In genomic region chr4:168076989-168077725, GRCh38 we compare ENCODE assay signal across 8 cellular contexts. TPM values are rescaled to one million over a fixed set of nuclear protein-coding genes. Genes with fewer than 3 reads are reported as not detected.
DNase-seq lines count a peak whose midpoint lies in the region; ATAC-seq, FAIRE-seq and TF ChIP-seq lines count a peak whose summit lies in the region.

No MANE protein-coding gene starts in this region.

- no peaks in the 10 kb centered on the region for H3K9me2 ChIP-seq in HCT116 (ENCODE audit: insufficient read depth)

- H3K27ac ChIP-seq in 22Rv1 = no peak overlapping the region
- peak overlapping the region; percentile 85 for H3K27ac ChIP-seq in HCT116 (ENCODE audit: low read depth, low read length)
- no peak overlapping the region for H3K27ac ChIP-seq in HepG2 (ENCODE audit: extremely low read length, insufficient read depth, low read length)

- in situ Hi-C loops in HepG2 (cut with HindIII; ENCODE audit: extremely low pct_ligation_motif_present, low pct_unique_long_range_greater_than_20kb) = loop anchor here (25.0 kb wide), 1 partner anchor 1065 kb away; no protein-coding TSS in a partner anchor

- H3K27me3 Mint-ChIP-seq in stimulated activated naive B cell treated with anti-CD40 and anti-IgM and Interleukin-4, amounts not matched to agents 10 μg/mL and 1 μg/mL and 100 μg/mL, for 72 hours = no peaks in the 10 kb centered on the region

- no peak overlapping the region for H3K9ac ChIP-seq in HCT116 (ENCODE audit: low read length)
- H3K9ac ChIP-seq in HepG2 (ENCODE audit: insufficient read depth, low read depth, low read length) = no peak overlapping the region

- H3K4me1 ChIP-seq in HCT116 (ENCODE audit: control insufficient read depth in 1 of 2, insufficient read depth in 2 of 2, low read length in 2 of 2) (peaks cover 7 to 21% of the 10 kb centered on the region in 2 experiments), HepG2 (ENCODE audit: insufficient read depth, low read length) (no peaks in the 10 kb centered on the region)

- H3K4me3 ChIP-seq in HCT116 (replicated peaks in 1 of 2; ENCODE audit: low read depth in 1 of 2, low read length in 2 of 2) = no peak overlapping the region
- no peak overlapping the region for H3K4me3 ChIP-seq in LNCaP clone FGC (ENCODE audit: low read depth, low read length)
- no peak overlapping the region for H3K4me3 ChIP-seq in HepG2 (replicated peaks in 1 of 3; ENCODE audit: insufficient read depth in 1 of 3, low read depth in 2 of 3, low read length in 3 of 3)

- DNase-seq in GM10248 (ENCODE audit: extremely low spot score) = peak; percentile 31
- peak; percentile 88 for DNase-seq in HCT116 (ENCODE audit: low read depth, low spot score)
- DNase-seq in LNCaP clone FGC (ENCODE audit: low read depth) = peak; percentile 40
- peak; percentile 10 for DNase-seq in SKM-1 (lab: John Stamatoyannopoulos, UW; ENCODE audit: unreplicated experiment)
- DNase-seq in cerebellum (ENCODE audit: low spot score) = peak; percentile 19
- peak; percentile 44 for DNase-seq in HepG2 (ENCODE audit: low spot score)
- DNase-seq in stimulated activated naive B cell treated with anti-CD40 and anti-IgM and Interleukin-4, amounts not matched to agents 10 μg/mL and 1 μg/mL and 100 μg/mL, for 72 hours = peak; percentile 11

- CTCF ChIA-PET in GM10248 (lab: Yijun Ruan, JAX) (no interaction called here), HCT116 (lab: Charles Lee) (interaction anchor here (1.2 kb wide), 1 partner anchor 77 kb away, joined by 5 read pairs; no protein-coding TSS in a partner anchor), HepG2 (lab: Yijun Ruan, JAX; ENCODE audit: low intra/inter-chr PET ratio, low total read pairs) (interaction anchor here (1.2 to 2.7 kb wide), 2 partner anchors 48 to 1056 kb away, joined by 3 to 17 read pairs; no protein-coding TSS in a partner anchor)

- H3K4me2 ChIP-seq in HCT116 (ENCODE audit: low read length) (peak overlapping the region; percentile 26), HepG2 (ENCODE audit: low read depth, low read length) (no peak overlapping the region)

- ATAC-seq in HCT116 (peak; percentile 78), HepG2 (peak; percentile 77)
- peak; percentile 59 to 66 for ATAC-seq in stimulated activated naive B cell treated with anti-CD40 and anti-IgM and Interleukin-4, amounts not matched to agents 10 μg/mL and 1 μg/mL and 100 μg/mL, for 72 hours (replicated peaks)

- no peaks in the 10 kb centered on the region for H3K9me3 Mint-ChIP-seq in stimulated activated naive B cell treated with anti-CD40 and anti-IgM and Interleukin-4, amounts not matched to agents 10 μg/mL and 1 μg/mL and 100 μg/mL, for 72 hours

- H4K20me1 ChIP-seq in HCT116 (ENCODE audit: insufficient read depth) = no peaks in the 10 kb centered on the region
- no peaks in the 10 kb centered on the region for H4K20me1 ChIP-seq in HepG2 (ENCODE audit: insufficient read depth, low read length)

- TF ChIP-seq RAD21 in HCT116 (IDR thresholded peaks at IDR 0.05; ENCODE audit: low read depth) (peak; percentile 96), HepG2 (CRISPR knock-in tag; IDR thresholded peaks at IDR 0.05) (peak; percentile 20; the same call in 1 of the 2 replicates)

- H2AFZ ChIP-seq in HCT116 (ENCODE audit: low read depth, low read length, poor library complexity, severe bottlenecking) (peak overlapping the region; percentile 95), HepG2 (ENCODE audit: low read length) (no peak overlapping the region)

- FAIRE-seq in HepG2 (lab: Jason Lieb, UNC) = peak; percentile 28

- RAD21 ChIA-PET in HCT116 (lab: Charles Lee; ENCODE audit: low non-redundant PET in 1 of 2, low total read pairs in 2 of 2, uncharacterized antibody in 2 of 2, unreplicated experiment in 2 of 2) = no interaction called here

- H3K27ac Mint-ChIP-seq in stimulated activated naive B cell treated with anti-CD40 and anti-IgM and Interleukin-4, amounts not matched to agents 10 μg/mL and 1 μg/mL and 100 μg/mL, for 72 hours = no peak overlapping the region

- BruUV-seq in HCT116 (replicated peaks; lab: Mats Ljungman, UMichigan) = TSS peak; percentile 50
- no TSS peak for BruUV-seq in HepG2 (replicated peaks; lab: Mats Ljungman, UMichigan)

- TF ChIP-seq CTCF in 22Rv1 (IDR thresholded peaks at IDR 0.05) = peak; percentile 98
- peak; percentile 69 for TF ChIP-seq CTCF in GM10248 (IDR thresholded peaks at IDR 0.05; ENCODE audit: control extremely low read depth, extremely low read depth, low read depth, missing control alignments)
- peak; percentile 74 to 93 (median 91); a peak in 5 of 6 replicates for TF ChIP-seq CTCF in HCT116 (IDR thresholded peaks at IDR 0.05 in 2 of 3, conservative IDR thresholded peaks at IDR 0.05 in 1 of 3; ENCODE audit: borderline replicate concordance in 1 of 3, insufficient read depth in 1 of 3, low read depth in 2 of 3, low read length in 2 of 3)
- peak; percentile 88 for TF ChIP-seq CTCF in LNCaP clone FGC (IDR thresholded peaks at IDR 0.05; ENCODE audit: control insufficient read depth, extremely low read depth, insufficient read depth)
- TF ChIP-seq CTCF in HepG2 (CRISPR knock-in tag; IDR thresholded peaks at IDR 0.05) = peak; percentile 79

- TF ChIP-seq POLR2A in HCT116 (IDR thresholded peaks at IDR 0.05; ENCODE audit: borderline replicate concordance, extremely low read depth, insufficient read depth, insufficient read length) (no peak), HepG2 (IDR thresholded peaks at IDR 0.05; ENCODE audit: insufficient read depth in 1 of 2, low read depth in 2 of 2, low read length in 2 of 2) (no peak)

- no peaks in the 10 kb centered on the region for H3K36me3 Mint-ChIP-seq in stimulated activated naive B cell treated with anti-CD40 and anti-IgM and Interleukin-4, amounts not matched to agents 10 μg/mL and 1 μg/mL and 100 μg/mL, for 72 hours

- H3K9me3 ChIP-seq in HCT116 (ENCODE audit: control insufficient read depth in 1 of 2, insufficient read depth in 1 of 2, low read depth in 1 of 2, low read length in 2 of 2) (no peaks in the 10 kb centered on the region), HepG2 (ENCODE audit: low read length) (no peaks in the 10 kb centered on the region)

- 0 out of 4 replicates have a peak, but pooled peaks cover 0 to 3% of the 10 kb centered on the region in 2 experiments for H3K36me3 ChIP-seq in HCT116 (ENCODE audit: control insufficient read depth in 1 of 2, insufficient read depth in 2 of 2, low read length in 2 of 2)
- H3K36me3 ChIP-seq in HepG2 (replicated peaks in 1 of 2; ENCODE audit: control insufficient read depth in 1 of 2, insufficient read depth in 2 of 2, low read length in 2 of 2) = no peaks in the 10 kb centered on the region

- WGBS in HepG2 (ENCODE audit: low lambda C conversion rate) = 0% methylated on average over 2 of the region's 2 CpGs

- H3K79me2 ChIP-seq in HCT116 (ENCODE audit: insufficient read depth, low read length) = no peaks in the 10 kb centered on the region
- no peaks in the 10 kb centered on the region for H3K79me2 ChIP-seq in HepG2 (ENCODE audit: insufficient read depth, low read length)

- POLR2A ChIA-PET in GM10248 (lab: Yijun Ruan, JAX) (no interaction called here), HCT116 (lab: Charles Lee) (interaction anchor here (1.0 kb wide), 1 partner anchor 77 kb away, joined by 4 read pairs; no protein-coding TSS in a partner anchor), HepG2 (lab: Yijun Ruan, JAX) (no interaction called here)

- intact Hi-C loops in HCT116 (cut with micrococcal nuclease) = loop anchor here (1.0 to 5.0 kb wide), 6 partner anchors 22 to 1910 kb away; no protein-coding TSS in a partner anchor
- intact Hi-C loops in HepG2 (cut with micrococcal nuclease; ENCODE audit: unreplicated experiment) = loop anchor here (1.0 kb wide), 1 partner anchor 455 kb away; no protein-coding TSS in a partner anchor

- no peaks in the 10 kb centered on the region for H3K4me1 Mint-ChIP-seq in stimulated activated naive B cell treated with anti-CD40 and anti-IgM and Interleukin-4, amounts not matched to agents 10 μg/mL and 1 μg/mL and 100 μg/mL, for 72 hours

- no peak for TF ChIP-seq EP300 in HepG2 (IDR thresholded peaks at IDR 0.05; ENCODE audit: low read depth in 2 of 2, low read length in 2 of 2)
- no peak for TF ChIP-seq EP300 in HepG2 (CRISPR knock-in tag; IDR thresholded peaks at IDR 0.05; ENCODE audit: borderline replicate concordance)

- H3K27me3 ChIP-seq in HCT116 (ENCODE audit: insufficient read depth, low read length) (no peaks in the 10 kb centered on the region), HepG2 (ENCODE audit: control insufficient read depth in 1 of 2, insufficient read depth in 2 of 2, low read length in 2 of 2) (no peaks in the 10 kb centered on the region)

- no peak overlapping the region for H3K4me3 Mint-ChIP-seq in stimulated activated naive B cell treated with anti-CD40 and anti-IgM and Interleukin-4, amounts not matched to agents 10 μg/mL and 1 μg/mL and 100 μg/mL, for 72 hours

TF ChIP-seq in HCT116, 20 proteins besides CTCF, POLR2A, EP300 and RAD21 (continues in another document):
- TF ChIP-seq EZH2phosphoT487 (IDR thresholded peaks at IDR 0.05; ENCODE audit: borderline replicate concordance) = no peak

TF ChIP-seq in HepG2, 621 proteins besides CTCF, POLR2A, EP300 and RAD21 (continues in another document):
- 0 out of 2 replicates have a peak, but pooled peaks have one; percentile 26 for TF ChIP-seq MAFF (IDR thresholded peaks at IDR 0.05; ENCODE audit: low read depth, low read length)

RNA-seq across cellular contexts. Expression of gene ANXA10, which starts 15.2 kb away (rescaled TPM):
- total RNA-seq in HCT116 (2021; ENCODE audit: unreplicated experiment) = 15.1 TPM
- 4.7 and 5.5 TPM in 2 replicates for polyA plus RNA-seq in HCT116 (2012)
- total RNA-seq in cerebellum = not detected
- total RNA-seq in HepG2 (2016; rRNA removed; fragmentation: Illumina TruSeq; extraction: Trizol) = not detected in 2 replicates
- not detected in 2 replicates for total RNA-seq in HepG2 (2016; cell fraction: cytosol; rRNA removed; fragmentation: Illumina TruSeq; extraction: Trizol; ENCODE audit: low read depth)
- total RNA-seq in HepG2 (2016; cell fraction: insoluble cytoplasmic fraction; rRNA removed; fragmentation: Illumina TruSeq; extraction: Trizol) = 0.13 TPM in 1 of 2 replicates, not detected in the other
- not detected in 2 replicates for total RNA-seq in HepG2 (2016; cell fraction: membrane; rRNA removed; fragmentation: Illumina TruSeq; extraction: Trizol)
- total RNA-seq in HepG2 (2016; cell fraction: nucleus; rRNA removed; fragmentation: Illumina TruSeq; extraction: Trizol) = not detected in 2 replicates
- 0.08 TPM in 1 of 2 replicates, not detected in the other for polyA plus RNA-seq in HepG2 (2011; rRNA removed)
- polyA plus RNA-seq in HepG2 (2011; cell fraction: cytosol; rRNA removed) = not detected in 2 replicates
- polyA plus RNA-seq in HepG2 (2011; cell fraction: nucleus; rRNA removed) = not detected in 2 replicates
- not detected in 2 replicates for polyA plus RNA-seq in HepG2 (2012)
- polyA plus RNA-seq in HepG2 (2016; cell fraction: cytosol; fragmentation: Illumina TruSeq; extraction: Trizol; ENCODE audit: low read depth) = not detected in 2 replicates
- not detected in 2 replicates for polyA plus RNA-seq in HepG2 (2016; cell fraction: insoluble cytoplasmic fraction; fragmentation: Illumina TruSeq; extraction: Trizol; ENCODE audit: low read depth)
- polyA plus RNA-seq in HepG2 (2016; cell fraction: membrane; fragmentation: Illumina TruSeq; extraction: Trizol; ENCODE audit: low read depth) = not detected in 2 replicates
- polyA plus RNA-seq in HepG2 (2016; cell fraction: nucleus; fragmentation: Illumina TruSeq; extraction: Trizol; ENCODE audit: insufficient read depth, low read depth) = not detected in 2 replicates
- polyA minus RNA-seq in HepG2 (2011; rRNA and poly(A)+ RNA removed; ENCODE audit: low replicate concordance) = 0.23 TPM in 1 of 2 replicates, not detected in the other
- not detected in 2 replicates for polyA minus RNA-seq in HepG2 (2011; cell fraction: cytosol; rRNA and poly(A)+ RNA removed)
- not detected in 2 replicates for polyA minus RNA-seq in HepG2 (2011; cell fraction: nucleus; rRNA and poly(A)+ RNA removed)

Comparison
In these comparisons a context has a peak if more than half of its experiments do, and no peak if none do; other contexts are left out.
1. DNase-seq: peak in every context shown above with its lines; median percentile 88 in HCT116; 44 in HepG2; 40 in LNCaP clone FGC; 31 in GM10248; 19 in cerebellum; 11 in stimulated activated naive B cell treated with anti-CD40 and anti-IgM and Interleukin-4, amounts not matched to agents 10 μg/mL and 1 μg/mL and 100 μg/mL, for 72 hours; 10 in SKM-1.
2. RNA of gene ANXA10, which starts 15.2 kb away (total RNA-seq): 15.1 TPM in HCT116 (single experiment); not detected in cerebellum (single experiment) and 0.13 TPM in HepG2; every median in the first group is over 10 times any median in the second.
3. Peak in every context shown above with its lines, with median percentiles within 50 percentile points of each other: CTCF ChIP-seq and ATAC-seq.